In the genomic region with DNA sequence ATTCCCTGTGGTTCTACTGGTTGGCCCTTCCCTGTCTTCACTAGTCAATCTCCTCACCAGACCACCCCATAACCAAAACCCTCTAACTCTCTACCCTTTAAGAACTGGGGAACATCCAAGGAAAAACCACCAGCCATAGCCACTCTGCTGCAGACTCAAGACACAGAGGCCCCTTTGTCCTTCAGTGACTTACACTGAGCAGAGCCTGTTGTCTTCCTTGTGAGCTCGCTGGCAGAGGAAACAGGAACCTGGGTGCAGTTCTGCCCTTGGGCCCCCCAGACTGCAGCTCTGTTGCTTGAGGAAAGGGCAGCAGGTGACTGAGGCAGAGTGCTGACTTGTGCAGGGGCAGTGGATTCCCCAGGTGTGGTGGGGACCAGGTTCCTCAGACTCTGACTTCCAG, we compare ENCODE assay signal across 18 cellular contexts. TPM values are rescaled to one million over a fixed set of nuclear protein-coding genes. Genes with fewer than 3 reads are reported as not detected.
DNase-seq lines count a peak whose midpoint lies in the region; ATAC-seq and TF ChIP-seq lines count a peak whose summit lies in the region.
"Had no signal": no experiment of that assay in that cellular context is flagged by ENCODE, and none has a peak within 500 bp of the region (broad histone marks: within the 10 kb centered on the region; RNA-seq: fewer than 3 reads in every experiment).

No MANE protein-coding gene starts in this region.

- no peaks in the 10 kb centered on the region for H3K9me3 ChIP-seq in naive thymus-derived CD4-positive, alpha-beta T cell (ENCODE audit: control insufficient read depth in 2 of 3, low read length in 3 of 3)
- H3K9me3 ChIP-seq: lower lobe of right lung, upper lobe of right lung had no signal

- no peak for ATAC-seq in activated naive CD4-positive, alpha-beta T cell treated with anti-CD3 and anti-CD28 coated beads, Interleukin-2, amount 50 U/mL, for 72 hours
- no peak for ATAC-seq in naive thymus-derived CD4-positive, alpha-beta T cell
- ATAC-seq in GM18498 (IDR thresholded peaks at IDR 0.05; ENCODE audit: unreplicated experiment) (no peak), GM19324 (IDR thresholded peaks at IDR 0.05; ENCODE audit: low FRiP score, unreplicated experiment) (no peak), WTC11 (no peak)
- ATAC-seq: lower lobe of right lung, upper lobe of right lung had no signal

- peaks cover 44 to 90% (median 69%) of the 10 kb centered on the region in 3 experiments for H3K36me3 ChIP-seq in naive thymus-derived CD4-positive, alpha-beta T cell (ENCODE audit: control insufficient read depth in 2 of 3, insufficient read depth in 3 of 3, low read length in 3 of 3)

- CTCF ChIA-PET in naive thymus-derived CD4-positive, alpha-beta T cell (lab: Charles Lee): interaction anchor here (2.1 kb wide), 1 partner anchor 16 kb away, joined by 8 read pairs; no protein-coding TSS in a partner anchor
- CTCF ChIA-PET in WTC11 (lab: Charles Lee): no interaction called here

- DNase-seq in T-helper 1 cell (no peak), HFFc6 (no peak), WTC11 (ENCODE audit: low spot score) (no peak)
- DNase-seq in activated naive CD4-positive, alpha-beta T cell treated with anti-CD3 and anti-CD28 coated beads, Interleukin-2, amount 50 U/mL, for 72 hours (ENCODE audit: low spot score in 2 of 2): no peak
- DNase-seq in naive thymus-derived CD4-positive, alpha-beta T cell: no peak
- DNase-seq: DMS53, dorsolateral prefrontal cortex, H7, lower lobe of right lung, NCI-H1092 treated with DMSO at 0.1 percent for 48 hours, NCI-H2171, NCI-H774, upper lobe of right lung had no signal

- H3K27ac ChIP-seq in naive thymus-derived CD4-positive, alpha-beta T cell (ENCODE audit: low read depth, low read length): peak overlapping the region; percentile 56
- H3K27ac ChIP-seq: 22Rv1, lower lobe of right lung, upper lobe of right lung had no signal

- no peak overlapping the region for H3K4me3 ChIP-seq in naive thymus-derived CD4-positive, alpha-beta T cell (ENCODE audit: low read length)
- H3K4me3 ChIP-seq: dorsolateral prefrontal cortex, lower lobe of right lung, upper lobe of right lung had no signal

- H3K27me3 ChIP-seq in naive thymus-derived CD4-positive, alpha-beta T cell (ENCODE audit: control insufficient read depth in 2 of 2, insufficient read depth in 2 of 2, low read length in 2 of 2): no peaks in the 10 kb centered on the region
- H3K27me3 ChIP-seq: dorsolateral prefrontal cortex, upper lobe of right lung had no signal

- peaks cover 15 to 66% of the 10 kb centered on the region in 2 donors for H3K4me1 ChIP-seq in naive thymus-derived CD4-positive, alpha-beta T cell (ENCODE audit: control insufficient read depth in 2 of 2, insufficient read depth in 2 of 2, low read length in 2 of 2)

- no peak for TF ChIP-seq CTCF in HFFc6 (IDR thresholded peaks at IDR 0.05)
- no peak for TF ChIP-seq CTCF in WTC11 (IDR thresholded peaks at IDR 0.05)

- POLR2A ChIA-PET in naive thymus-derived CD4-positive, alpha-beta T cell (lab: Charles Lee): interaction anchor here (0.7 to 3.3 kb wide), 8 partner anchors 9 to 62 kb away, joined by 3 to 17 read pairs (median 4); no protein-coding TSS in a partner anchor
- POLR2A ChIA-PET in WTC11 (lab: Charles Lee): no interaction called here

- intact Hi-C loops in naive thymus-derived CD4-positive, alpha-beta T cell (cut with micrococcal nuclease): no loop called here

- peaks cover 78% of the 10 kb centered on the region for H3K36me3 Mint-ChIP-seq in T-helper 1 cell treated with Interleukin-12 subunit alpha and Interleukin-12 subunit beta and Interleukin-4 antibody, amounts not matched to agents 30 μg/mL and 1 μg/mL, for 36 hours (ENCODE audit: low read depth)
- peaks cover 31% of the 10 kb centered on the region for H3K36me3 Mint-ChIP-seq in HFFc6 (ENCODE audit: low read depth)
- peaks cover 34 to 51% of the 10 kb centered on the region in 2 donors for H3K36me3 Mint-ChIP-seq in activated naive CD4-positive, alpha-beta T cell treated with anti-CD3 and anti-CD28 coated beads, Interleukin-2, amount 50 U/mL, for 72 hours
- peaks cover 23 to 71% (median 56%) of the 10 kb centered on the region in 5 donors for H3K36me3 Mint-ChIP-seq in naive thymus-derived CD4-positive, alpha-beta T cell
- peaks cover 69% of the 10 kb centered on the region for H3K36me3 Mint-ChIP-seq in WTC11

- no peaks in the 10 kb centered on the region for H3K9me3 Mint-ChIP-seq in T-helper 1 cell treated with Interleukin-12 subunit alpha and Interleukin-12 subunit beta and Interleukin-4 antibody, amounts not matched to agents 30 μg/mL and 1 μg/mL, for 36 hours
- H3K9me3 Mint-ChIP-seq in HFFc6 (no peaks in the 10 kb centered on the region), WTC11 (no peaks in the 10 kb centered on the region)
- H3K9me3 Mint-ChIP-seq in activated naive CD4-positive, alpha-beta T cell treated with anti-CD3 and anti-CD28 coated beads, Interleukin-2, amount 50 U/mL, for 72 hours: no peaks in the 10 kb centered on the region
- peaks cover 0 to 3% (median 0%) of the 10 kb centered on the region in 11 donors for H3K9me3 Mint-ChIP-seq in naive thymus-derived CD4-positive, alpha-beta T cell
- H3K9me3 Mint-ChIP-seq: nephron had no signal

- H3K4me3 Mint-ChIP-seq in T-helper 1 cell treated with Interleukin-12 subunit alpha and Interleukin-12 subunit beta and Interleukin-4 antibody, amounts not matched to agents 30 μg/mL and 1 μg/mL, for 36 hours: no peak overlapping the region
- H3K4me3 Mint-ChIP-seq in HFFc6 (no peak overlapping the region), WTC11 (no peak overlapping the region)
- peak overlapping the region; percentile 3 to 98 (median 61) for H3K4me3 Mint-ChIP-seq in naive thymus-derived CD4-positive, alpha-beta T cell
- H3K4me3 Mint-ChIP-seq: nephron had no signal

- H3K27ac Mint-ChIP-seq in T-helper 1 cell treated with Interleukin-12 subunit alpha and Interleukin-12 subunit beta and Interleukin-4 antibody, amounts not matched to agents 30 μg/mL and 1 μg/mL, for 36 hours: peak overlapping the region; percentile 70
- H3K27ac Mint-ChIP-seq in HFFc6 (peak overlapping the region; percentile 54), WTC11 (no peak overlapping the region)
- H3K27ac Mint-ChIP-seq in activated naive CD4-positive, alpha-beta T cell treated with anti-CD3 and anti-CD28 coated beads, Interleukin-2, amount 50 U/mL, for 72 hours: peak overlapping the region; percentile 46 to 72
- H3K27ac Mint-ChIP-seq in naive thymus-derived CD4-positive, alpha-beta T cell: peak overlapping the region; percentile 42 to 94 (median 87)

- no peaks in the 10 kb centered on the region for H3K27me3 Mint-ChIP-seq in T-helper 1 cell treated with Interleukin-12 subunit alpha and Interleukin-12 subunit beta and Interleukin-4 antibody, amounts not matched to agents 30 μg/mL and 1 μg/mL, for 36 hours (ENCODE audit: low read depth)
- no peaks in the 10 kb centered on the region for H3K27me3 Mint-ChIP-seq in HFFc6 (ENCODE audit: insufficient read depth)
- H3K27me3 Mint-ChIP-seq in naive thymus-derived CD4-positive, alpha-beta T cell: no peaks in the 10 kb centered on the region
- H3K27me3 Mint-ChIP-seq in WTC11 (ENCODE audit: low read depth): no peaks in the 10 kb centered on the region

- H3K4me1 Mint-ChIP-seq in T-helper 1 cell treated with Interleukin-12 subunit alpha and Interleukin-12 subunit beta and Interleukin-4 antibody, amounts not matched to agents 30 μg/mL and 1 μg/mL, for 36 hours (ENCODE audit: low read depth): peaks cover 62% of the 10 kb centered on the region
- H3K4me1 Mint-ChIP-seq in HFFc6 (ENCODE audit: low read depth) (peaks cover 21% of the 10 kb centered on the region), WTC11 (no peaks in the 10 kb centered on the region)
- peaks cover 34 to 91% (median 81%) of the 10 kb centered on the region in 7 donors for H3K4me1 Mint-ChIP-seq in naive thymus-derived CD4-positive, alpha-beta T cell
- H3K4me1 Mint-ChIP-seq: nephron had no signal

TF ChIP-seq in WTC11, 78 proteins besides CTCF, POLR2A, EP300 and RAD21 (continues in another document):
- no peak for TF ChIP-seq ZNF317 (CRISPR knock-in tag; IDR thresholded peaks at IDR 0.05; ENCODE audit: borderline replicate concordance, low read depth)
- no peak for TF ChIP-seq OVOL2 (CRISPR knock-in tag; IDR thresholded peaks at IDR 0.05; ENCODE audit: borderline replicate concordance)
- TF ChIP-seq, protein P1, sequence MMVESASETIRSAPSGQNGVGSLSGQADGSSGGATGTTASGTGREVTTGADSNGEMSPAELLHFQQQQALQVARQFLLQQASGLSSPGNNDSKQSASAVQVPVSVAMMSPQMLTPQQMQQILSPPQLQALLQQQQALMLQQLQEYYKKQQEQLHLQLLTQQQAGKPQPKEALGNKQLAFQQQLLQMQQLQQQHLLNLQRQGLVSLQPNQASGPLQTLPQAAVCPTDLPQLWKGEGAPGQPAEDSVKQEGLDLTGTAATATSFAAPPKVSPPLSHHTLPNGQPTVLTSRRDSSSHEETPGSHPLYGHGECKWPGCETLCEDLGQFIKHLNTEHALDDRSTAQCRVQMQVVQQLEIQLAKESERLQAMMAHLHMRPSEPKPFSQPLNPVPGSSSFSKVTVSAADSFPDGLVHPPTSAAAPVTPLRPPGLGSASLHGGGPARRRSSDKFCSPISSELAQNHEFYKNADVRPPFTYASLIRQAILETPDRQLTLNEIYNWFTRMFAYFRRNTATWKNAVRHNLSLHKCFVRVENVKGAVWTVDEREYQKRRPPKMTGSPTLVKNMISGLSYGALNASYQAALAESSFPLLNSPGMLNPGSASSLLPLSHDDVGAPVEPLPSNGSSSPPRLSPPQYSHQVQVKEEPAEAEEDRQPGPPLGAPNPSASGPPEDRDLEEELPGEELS (CRISPR knock-in tag; IDR thresholded peaks at IDR 0.05): no peak
- no peak for TF ChIP-seq NFATC4 (CRISPR knock-in tag; IDR thresholded peaks at IDR 0.05)
- no peak for TF ChIP-seq GTF2I (CRISPR knock-in tag; conservative IDR thresholded peaks at IDR 0.05)
- no peak for TF ChIP-seq ZNF263 (CRISPR knock-in tag; IDR thresholded peaks at IDR 0.05; ENCODE audit: low read depth)
- TF ChIP-seq ETV6 (CRISPR knock-in tag; IDR thresholded peaks at IDR 0.05): no peak

RNA-seq across cellular contexts. Expression of a gene that starts 30.6 kb away (rescaled TPM):
- 10 to 100 TPM; 29.4 to 36.1 (median 33.1) TPM for total RNA-seq in HFFc6 (2021; fragmentation: NEBNext Ultra II Directional; extraction: Animal tissue kit (Norgen Biotek cat#: 25700))
- total RNA-seq in activated naive CD4-positive, alpha-beta T cell treated with anti-CD3 and anti-CD28 coated beads, Interleukin-2, amount 50 U/mL, for 72 hours: 100 to 1,000 TPM in 1 of 2 donors, 10 to 100 TPM in 1; 97.8 to 167 TPM
- total RNA-seq in naive thymus-derived CD4-positive, alpha-beta T cell: 100 to 1,000 TPM; 129 to 181 (median 152) TPM
- polyA plus RNA-seq in naive thymus-derived CD4-positive, alpha-beta T cell: 100 to 1,000 TPM; 165 to 249 TPM
- 31.9 to 38.0 TPM (median 34.0 TPM) in 3 replicates for total RNA-seq in WTC11 (2021)

RNA-seq across cellular contexts. Expression of a gene that starts 43.1 kb away (rescaled TPM):
- total RNA-seq in HFFc6 (2021; fragmentation: NEBNext Ultra II Directional; extraction: Animal tissue kit (Norgen Biotek cat#: 25700)): 10 to 100 TPM in 4 of 6 experiments, 1 to 10 TPM in 2; 9.2 to 12.1 (median 10.3) TPM
- 10 to 100 TPM in 1 of 2 donors, 1 to 10 TPM in 1; 2.0 to 22.6 TPM for total RNA-seq in activated naive CD4-positive, alpha-beta T cell treated with anti-CD3 and anti-CD28 coated beads, Interleukin-2, amount 50 U/mL, for 72 hours
- total RNA-seq in naive thymus-derived CD4-positive, alpha-beta T cell: 10 to 100 TPM in 1 of 5 experiments, 1 to 10 TPM in 1, under 1 TPM in 3; 0.35 to 26.7 (median 0.78) TPM
- polyA plus RNA-seq in naive thymus-derived CD4-positive, alpha-beta T cell: under 1 TPM in 1 of 2 donors, not detected in 1; 0.13 TPM
- total RNA-seq in WTC11 (2021): 5.8 to 9.3 TPM (median 7.1 TPM) in 3 replicates

Comparison
In these comparisons a context has a peak if more than half of its experiments do, and no peak if none do; other contexts are left out.
1. H3K4me3 Mint-ChIP-seq: peak in naive thymus-derived CD4-positive, alpha-beta T cell (10 of 10); none in T-helper 1 cell treated with Interleukin-12 subunit alpha and Interleukin-12 subunit beta and Interleukin-4 antibody, amounts not matched to agents 30 μg/mL and 1 μg/mL, for 36 hours (single experiment), HFFc6 (single experiment) and WTC11 (single experiment).